In the genomic region with DNA sequence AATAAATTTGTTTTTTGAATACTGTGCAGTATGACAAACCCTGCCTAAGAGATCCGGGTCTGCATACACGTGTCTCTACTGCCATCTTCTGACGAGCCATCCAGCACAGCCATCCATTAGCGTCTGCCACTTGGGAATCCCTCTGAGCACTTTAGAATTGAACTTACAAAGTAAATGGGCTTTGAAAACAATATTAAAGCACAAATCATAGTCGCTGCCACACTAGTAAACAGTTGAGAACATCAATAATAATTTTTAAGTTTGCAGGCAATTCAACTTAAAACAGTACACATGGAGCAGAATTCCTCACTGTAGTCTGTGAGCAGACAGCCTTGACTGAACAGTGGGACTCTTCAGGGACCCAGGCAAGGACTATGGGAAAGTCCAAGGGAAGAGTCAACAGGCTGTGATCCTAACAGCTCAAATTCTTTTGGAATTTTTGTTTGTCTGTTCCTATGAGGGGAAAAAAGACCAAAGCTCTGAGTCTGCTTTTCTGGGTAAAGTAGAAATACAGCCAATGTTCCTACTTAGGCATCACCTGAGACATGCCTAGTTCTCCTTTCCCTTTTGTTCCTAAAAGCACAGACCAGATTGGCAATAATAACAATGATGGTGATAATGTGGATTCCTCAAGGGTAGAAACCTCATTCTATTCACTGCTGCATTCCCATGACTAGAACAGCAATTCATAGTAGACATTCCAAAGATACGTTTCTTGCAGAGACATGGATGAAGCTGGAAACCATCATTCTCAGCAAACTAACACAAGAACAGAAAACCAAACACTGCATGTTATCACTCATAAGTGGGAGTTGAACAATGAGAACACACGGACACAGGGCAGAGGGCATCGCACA, we compare ENCODE assay signal across 8 cellular contexts.
DNase-seq lines count a peak whose midpoint lies in the region; TF ChIP-seq lines count a peak whose summit lies in the region.

No MANE protein-coding gene starts in this region.

- no peaks in the 10 kb centered on the region for H3K9me3 ChIP-seq in Karpas-422 (ENCODE audit: low read length)

- H3K4me1 ChIP-seq in Karpas-422 (ENCODE audit: low read length), result peaks cover 27% of the 10 kb centered on the region

- H3K27ac ChIP-seq in Karpas-422 (ENCODE audit: low read length), result no peak overlapping the region

- H3K4me2 ChIP-seq in Karpas-422 (ENCODE audit: low read depth, low read length, poor library complexity, severe bottlenecking), result peak overlapping the region; percentile 57

- no peaks in the 10 kb centered on the region for H4K20me1 ChIP-seq in Karpas-422 (ENCODE audit: insufficient read depth, low read depth, low read length)

- H3K4me3 ChIP-seq in Karpas-422 (ENCODE audit: low read length), result no peak overlapping the region

- peak overlapping the region; percentile 96; the same call in 1 of the 2 replicates for H2AFZ ChIP-seq in Karpas-422 (ENCODE audit: low read length)

- peak; percentile 89 for TF ChIP-seq CTCF in GM10266 (IDR thresholded peaks at IDR 0.05; ENCODE audit: control insufficient read depth, insufficient read depth, low read depth, missing control alignments)

- no peaks in the 10 kb centered on the region for H3K36me3 ChIP-seq in Karpas-422 (ENCODE audit: insufficient read depth, low read length)

- peak; percentile 46 for DNase-seq in GM10266 (ENCODE audit: extremely low spot score)
- DNase-seq in GOT3 (lab: John Stamatoyannopoulos, UW), result peak; percentile 49
- peak; percentile 81 for DNase-seq in Karpas-422
- DNase-seq in RKO (ENCODE audit: low spot score), result peak; percentile 72
- peak; percentile 9 for DNase-seq in activated gamma-delta T cell treated with anti-CD3 and anti-CD28 coated beads, Interleukin-2, amount 50 U/mL, for 16 hours (ENCODE audit: low read depth)
- peak; percentile 70 for DNase-seq in glomerular endothelial cell (ENCODE audit: extremely low read depth, low read depth, low spot score)
- peak; percentile 79 for DNase-seq in pons (ENCODE audit: low spot score)
- no peak for DNase-seq in cortex of kidney (lab: John Stamatoyannopoulos, UW)

- peak overlapping the region; percentile 38; the same call in 1 of the 2 replicates for H3K9ac ChIP-seq in Karpas-422 (ENCODE audit: low read length)

- H3K79me2 ChIP-seq in Karpas-422 (ENCODE audit: low read length), result no peaks in the 10 kb centered on the region

- H3K27me3 ChIP-seq in Karpas-422 (ENCODE audit: low read length), result no peaks in the 10 kb centered on the region

- no peaks in the 10 kb centered on the region for H3K9me2 ChIP-seq in Karpas-422 (replicated peaks; ENCODE audit: insufficient read depth, low read length)
